8 cellular contexts compared by ENCODE assay signal in genomic region chr19:7870571-7871279, GRCh38. TPM values are rescaled to one million over a fixed set of nuclear protein-coding genes. Genes with fewer than 3 reads are reported as not detected.
A peak's percentile ranks its signal among the peaks of the same experiment; 100 is the strongest.
DNase-seq lines count a peak whose midpoint lies in the region; TF ChIP-seq lines count a peak whose summit lies in the region.

No MANE protein-coding gene starts in this region.

- H3K27ac ChIP-seq in fibroblast of lung (ENCODE audit: insufficient read depth, low read length) (no peak overlapping the region), esophagus squamous epithelium (peak overlapping the region in 1 of 4 donors; percentile 4)

- peaks cover 17% of the 10 kb centered on the region for H3K27me3 ChIP-seq in fibroblast of lung (ENCODE audit: control insufficient read depth, insufficient read depth, low read length)
- peaks cover 11 to 68% (median 21%) of the 10 kb centered on the region in 4 donors for H3K27me3 ChIP-seq in esophagus squamous epithelium

- H4K20me1 ChIP-seq in fibroblast of lung (ENCODE audit: control insufficient read depth, extremely low read depth, insufficient read depth, low read length): no peaks in the 10 kb centered on the region

- no peaks in the 10 kb centered on the region for H3K36me3 ChIP-seq in fibroblast of lung (ENCODE audit: control insufficient read depth, insufficient read depth, low read length)
- no peaks in the 10 kb centered on the region for H3K36me3 ChIP-seq in esophagus squamous epithelium

- DNase-seq in activated CD4-positive, CD25-positive, alpha-beta regulatory T cell treated with anti-CD3 and anti-CD28 coated beads, Interleukin-2, amount 50 U/mL, for 72 hours: peak; percentile 54
- DNase-seq in activated CD4-positive, CD25-positive, alpha-beta regulatory T cell (lab: John Stamatoyannopoulos, UW): no peak
- DNase-seq in NCI-H2196 treated with DMSO at 0.1 percent for 48 hours (lab: John Stamatoyannopoulos, UW; ENCODE audit: unreplicated experiment): peak; percentile 49
- DNase-seq in activated CD4-positive, alpha-beta T cell treated with anti-CD3 and anti-CD28 coated beads, Interleukin-2, amount 50 U/mL, for 48 hours: peak; percentile 60 to 68
- DNase-seq in fibroblast of lung (ENCODE audit: low read depth in 2 of 2): peak; percentile 10 to 27
- peak; percentile 45 to 70 for DNase-seq in stimulated activated CD4-positive, alpha-beta T cell treated with anti-CD3 and anti-CD28 coated beads, Interleukin-2, amount 100 ng/mL, for 24 hours
- no peak for DNase-seq in hepatic stellate cell (ENCODE audit: low spot score)
- DNase-seq in esophagus squamous epithelium (lab: John Stamatoyannopoulos, UW): no peak

- WGBS in esophagus squamous epithelium, 2 donors: 53 to 60% methylated on average over 9 of the region's 9 CpGs

- H2AFZ ChIP-seq in fibroblast of lung (ENCODE audit: low read length): no peak overlapping the region

- no peak overlapping the region for H3K9ac ChIP-seq in fibroblast of lung (ENCODE audit: insufficient read depth, low read length)

- H3K4me3 ChIP-seq in fibroblast of lung (replicated peaks in 1 of 4; ENCODE audit: control extremely low read depth in 1 of 4, insufficient read depth in 1 of 4, low read depth in 3 of 4, low read length in 4 of 4) (no peak overlapping the region), esophagus squamous epithelium (no peak overlapping the region)

- TF ChIP-seq POLR2A in esophagus squamous epithelium (IDR thresholded peaks at IDR 0.05): no peak

- no peaks in the 10 kb centered on the region for H3K79me2 ChIP-seq in fibroblast of lung (ENCODE audit: control insufficient read depth, insufficient read depth, low read length)

- H3K4me1 ChIP-seq in fibroblast of lung (ENCODE audit: control insufficient read depth, extremely low read depth, insufficient read depth, low read length) (peaks cover 7% of the 10 kb centered on the region), esophagus squamous epithelium (peaks cover 29 to 85% (median 41%) of the 10 kb centered on the region in 3 donors)

- TF ChIP-seq CTCF in fibroblast of lung (conservative IDR thresholded peaks at IDR 0.05 in 1 of 2, IDR thresholded peaks at IDR 0.05 in 1 of 2; ENCODE audit: low read depth in 1 of 2, low read length in 2 of 2): no peak
- TF ChIP-seq CTCF in esophagus squamous epithelium (IDR thresholded peaks at IDR 0.05): no peak

- H3K9me3 ChIP-seq in fibroblast of lung (ENCODE audit: control insufficient read depth, insufficient read depth, low read depth, low read length) (no peaks in the 10 kb centered on the region), esophagus squamous epithelium (no peaks in the 10 kb centered on the region)

- no peak overlapping the region for H3K4me2 ChIP-seq in fibroblast of lung (ENCODE audit: extremely low read depth, insufficient read depth, low read length)

- intact Hi-C loops in esophagus squamous epithelium (cut with DNase I): no loop called here

RNA-seq across cellular contexts. Expression of gene PRR36, which starts 3.5 kb away (rescaled TPM):
- total RNA-seq in fibroblast of lung (under 0.01 TPM in 1 of 2 replicates, not detected in the other), esophagus squamous epithelium (under 1 TPM in 2 of 4 donors, not detected in 2; 0.35 to 0.57 TPM)
- polyA plus RNA-seq in fibroblast of lung: not detected in 2 replicates
- 0.08 TPM in 1 of 2 replicates, not detected in the other for polyA plus RNA-seq in fibroblast of lung (2012)
- not detected in 2 replicates for polyA minus RNA-seq in fibroblast of lung (ENCODE audit: low replicate concordance)

RNA-seq across cellular contexts. Expression of gene LRRC8E, which starts 17.6 kb away (rescaled TPM):
- total RNA-seq in fibroblast of lung (2.6 and 3.0 TPM in 2 replicates), esophagus squamous epithelium (10 to 100 TPM in 2 of 4 donors, 1 to 10 TPM in 2; 7.6 to 17.0 (median 9.5) TPM)
- polyA plus RNA-seq in fibroblast of lung: 3.5 and 3.7 TPM in 2 replicates
- polyA plus RNA-seq in fibroblast of lung (2012): 3.2 and 4.7 TPM in 2 replicates
- 8.0 and 8.4 TPM in 2 replicates for polyA minus RNA-seq in fibroblast of lung (ENCODE audit: low replicate concordance)

RNA-seq across cellular contexts. Expression of gene MAP2K7, which starts 33.0 kb away (rescaled TPM):
- 8.7 and 10.4 TPM in 2 replicates for total RNA-seq in fibroblast of lung
- 7.8 and 8.5 TPM in 2 replicates for polyA plus RNA-seq in fibroblast of lung
- 15.5 and 15.8 TPM in 2 replicates for polyA plus RNA-seq in fibroblast of lung (2012)
- polyA minus RNA-seq in fibroblast of lung (ENCODE audit: low replicate concordance): 8.6 and 19.5 TPM in 2 replicates
- total RNA-seq in esophagus squamous epithelium: 10 to 100 TPM in 3 of 4 donors, 1 to 10 TPM in 1; 8.6 to 17.3 (median 13.8) TPM

RNA-seq across cellular contexts. Expression of gene EVI5L, which starts 40.7 kb away (rescaled TPM):
- 13.4 and 16.5 TPM in 2 replicates for total RNA-seq in fibroblast of lung
- polyA plus RNA-seq in fibroblast of lung: 8.8 and 10.4 TPM in 2 replicates
- 15.7 and 16.1 TPM in 2 replicates for polyA plus RNA-seq in fibroblast of lung (2012)
- 49.8 and 76.3 TPM in 2 replicates for polyA minus RNA-seq in fibroblast of lung (ENCODE audit: low replicate concordance)
- total RNA-seq in esophagus squamous epithelium: 10 to 100 TPM in 3 of 4 donors, 1 to 10 TPM in 1; 8.3 to 15.5 (median 11.9) TPM

RNA-seq across cellular contexts. Expression of gene TGFBR3L, which starts 43.9 kb away (rescaled TPM):
- total RNA-seq in fibroblast of lung: 1.0 and 1.3 TPM in 2 replicates
- 0.35 TPM in 1 of 2 replicates, not detected in the other for polyA plus RNA-seq in fibroblast of lung
- polyA plus RNA-seq in fibroblast of lung (2012): 2.0 and 5.7 TPM in 2 replicates
- not detected in 2 replicates for polyA minus RNA-seq in fibroblast of lung (ENCODE audit: low replicate concordance)
- not detected for total RNA-seq in esophagus squamous epithelium

Comparison
In these comparisons a context has a peak if more than half of its experiments do, and no peak if none do; other contexts are left out.
1. DNase-seq: peak in activated CD4-positive, CD25-positive, alpha-beta regulatory T cell treated with anti-CD3 and anti-CD28 coated beads, Interleukin-2, amount 50 U/mL, for 72 hours (single experiment), NCI-H2196 treated with DMSO at 0.1 percent for 48 hours (single experiment), activated CD4-positive, alpha-beta T cell treated with anti-CD3 and anti-CD28 coated beads, Interleukin-2, amount 50 U/mL, for 48 hours (2 of 2), fibroblast of lung (2 of 2) and stimulated activated CD4-positive, alpha-beta T cell treated with anti-CD3 and anti-CD28 coated beads, Interleukin-2, amount 100 ng/mL, for 24 hours (2 of 2); none in activated CD4-positive, CD25-positive, alpha-beta regulatory T cell (0 of 4), hepatic stellate cell (single experiment) and esophagus squamous epithelium (single experiment).